Comparison of ENCODE assay signal across 23 cellular contexts in genomic region chr21:36695671-36696389, GRCh38. TPM values are rescaled to one million over a fixed set of nuclear protein-coding genes. Genes with fewer than 3 reads are reported as not detected.
A peak's percentile ranks its signal among the peaks of the same experiment; 100 is the strongest.
DNase-seq lines count a peak whose midpoint lies in the region; ATAC-seq and TF ChIP-seq lines count a peak whose summit lies in the region.
"Had no signal": no experiment of that assay in that cellular context is flagged by ENCODE, and none has a peak within 500 bp of the region (broad histone marks: within the 10 kb centered on the region; RNA-seq: fewer than 3 reads in every experiment).

No MANE protein-coding gene starts in this region.

- no peak for TF ChIP-seq CTCF in WERI-Rb-1 (IDR thresholded peaks at IDR 0.05; ENCODE audit: low read depth, low read length)
- TF ChIP-seq CTCF in body of pancreas (IDR thresholded peaks at IDR 0.05) = no peak
- no peak for TF ChIP-seq CTCF in thyroid gland (IDR thresholded peaks at IDR 0.05)

- WGBS in body of pancreas, 2 donors = 7 to 9% methylated on average over 40 to 44 of the region's 44 CpGs
- WGBS in thyroid gland, 2 donors = 8 to 12% methylated on average over 38 to 44 of the region's 44 CpGs

- no peak for ATAC-seq in stimulated activated naive CD8-positive, alpha-beta T cell treated with anti-CD3 and anti-CD28 coated beads, Interleukin-15, Interleukin-2, amounts not matched to agents 100 U/mL and 50 U/mL, for 24 hours
- ATAC-seq in body of pancreas = no peak
- ATAC-seq: effector memory CD8-positive, alpha-beta T cell; K562; left lung; pancreas had no signal

- H3K4me1 ChIP-seq in body of pancreas (peaks cover 51% of the 10 kb centered on the region), thyroid gland (peaks cover 28 to 46% of the 10 kb centered on the region in 2 donors)
- H3K4me1 ChIP-seq: Caco-2 had no signal

- no peaks in the 10 kb centered on the region for H3K9me3 Mint-ChIP-seq in stimulated activated naive CD8-positive, alpha-beta T cell treated with anti-CD3 and anti-CD28 coated beads, Interleukin-15, Interleukin-2, amounts not matched to agents 100 ng/mL and 50 ng/mL, for 24 hours
- H3K9me3 Mint-ChIP-seq: activated CD4-positive, alpha-beta memory T cell treated with anti-CD3 and anti-CD28 coated beads for 36 hours; effector memory CD8-positive, alpha-beta T cell had no signal

- H3K4me1 Mint-ChIP-seq in stimulated activated naive CD8-positive, alpha-beta T cell treated with anti-CD3 and anti-CD28 coated beads, Interleukin-15, Interleukin-2, amounts not matched to agents 100 ng/mL and 50 ng/mL, for 24 hours (ENCODE audit: low read depth) = peaks cover 18% of the 10 kb centered on the region

- DNase-seq in stimulated activated naive CD8-positive, alpha-beta T cell treated with anti-CD3 and anti-CD28 coated beads, Interleukin-15, Interleukin-2, amounts not matched to agents 100 U/mL and 50 U/mL, for 24 hours = no peak
- DNase-seq in WERI-Rb-1 (peak; percentile 75), kidney tubule cell (ENCODE audit: low spot score) (peak; percentile 61), NCI-H1694 (lab: John Stamatoyannopoulos, UW) (no peak), body of pancreas (no peak), thyroid gland (no peak), HT-29 (ENCODE audit: low spot score) (no peak)
- DNase-seq: activated CD4-positive, alpha-beta memory T cell treated with anti-CD3 and anti-CD28 coated beads for 36 hours; amniotic stem cell; Caco-2; cerebellar nuclear complex; effector memory CD8-positive, alpha-beta T cell; GDM1; hippocampal formation; NCI-H1105; PC-9; stimulated activated CD4-positive, alpha-beta T cell treated with anti-CD3 and anti-CD28 coated beads, Interleukin-2, amount 100 ng/mL, for 48 hours had no signal

- no peak overlapping the region for H3K4me3 Mint-ChIP-seq in stimulated activated naive CD8-positive, alpha-beta T cell treated with anti-CD3 and anti-CD28 coated beads, Interleukin-15, Interleukin-2, amounts not matched to agents 100 ng/mL and 50 ng/mL, for 24 hours
- H3K4me3 Mint-ChIP-seq: activated CD4-positive, alpha-beta memory T cell treated with anti-CD3 and anti-CD28 coated beads for 36 hours; effector memory CD8-positive, alpha-beta T cell had no signal

- H3K36me3 ChIP-seq in WERI-Rb-1 (no peaks in the 10 kb centered on the region), body of pancreas (replicated peaks in 1 of 2; ENCODE audit: insufficient read depth in 1 of 2, low read depth in 2 of 2) (no peaks in the 10 kb centered on the region), thyroid gland (no peaks in the 10 kb centered on the region)
- H3K36me3 ChIP-seq: left lung, pancreas, suprapubic skin had no signal

- H3K27me3 ChIP-seq in WERI-Rb-1 (ENCODE audit: insufficient read depth, low read depth, severe bottlenecking) (peaks cover 98% of the 10 kb centered on the region), body of pancreas (peaks cover 0 to 83% of the 10 kb centered on the region in 2 donors), thyroid gland (peaks cover 73% of the 10 kb centered on the region)

- intact Hi-C loops in body of pancreas (cut with DNase I) = no loop called here
- intact Hi-C loops in thyroid gland (cut with DNase I) = no loop called here

- H3K36me3 Mint-ChIP-seq in stimulated activated naive CD8-positive, alpha-beta T cell treated with anti-CD3 and anti-CD28 coated beads, Interleukin-15, Interleukin-2, amounts not matched to agents 100 ng/mL and 50 ng/mL, for 24 hours (ENCODE audit: low read depth) = no peaks in the 10 kb centered on the region

- peaks cover 73% of the 10 kb centered on the region for H3K27me3 Mint-ChIP-seq in stimulated activated naive CD8-positive, alpha-beta T cell treated with anti-CD3 and anti-CD28 coated beads, Interleukin-15, Interleukin-2, amounts not matched to agents 100 ng/mL and 50 ng/mL, for 24 hours

- TF ChIP-seq POLR2A in body of pancreas (IDR thresholded peaks at IDR 0.05) = no peak
- TF ChIP-seq POLR2A in thyroid gland (IDR thresholded peaks at IDR 0.05) = no peak

- H3K4me3 ChIP-seq in WERI-Rb-1 (ENCODE audit: low read depth, low read length) = no peak overlapping the region
- H3K4me3 ChIP-seq in body of pancreas = no peak overlapping the region
- H3K4me3 ChIP-seq in thyroid gland (replicated peaks in 1 of 3) = no peak overlapping the region
- H3K4me3 ChIP-seq: K562, left lung, pancreas, PC-9, SK-N-MC, suprapubic skin had no signal

- H3K27ac Mint-ChIP-seq in stimulated activated naive CD8-positive, alpha-beta T cell treated with anti-CD3 and anti-CD28 coated beads, Interleukin-15, Interleukin-2, amounts not matched to agents 100 ng/mL and 50 ng/mL, for 24 hours = peak overlapping the region; percentile 3
- H3K27ac Mint-ChIP-seq: activated CD4-positive, alpha-beta memory T cell treated with anti-CD3 and anti-CD28 coated beads for 36 hours; effector memory CD8-positive, alpha-beta T cell had no signal

- H3K27ac ChIP-seq in WERI-Rb-1 = no peak overlapping the region
- no peak overlapping the region for H3K27ac ChIP-seq in body of pancreas
- no peak overlapping the region for H3K27ac ChIP-seq in thyroid gland
- H3K27ac ChIP-seq: left lung, pancreas, PC-9, SK-N-MC, suprapubic skin had no signal

- peaks cover 12% of the 10 kb centered on the region for H3K9me3 ChIP-seq in WERI-Rb-1 (ENCODE audit: severe bottlenecking)
- no peaks in the 10 kb centered on the region for H3K9me3 ChIP-seq in body of pancreas
- no peaks in the 10 kb centered on the region for H3K9me3 ChIP-seq in thyroid gland
- H3K9me3 ChIP-seq: Caco-2, left lung, pancreas, suprapubic skin had no signal

RNA-seq across cellular contexts. Expression of gene SIM2, which starts 3.1 kb away (rescaled TPM):
- total RNA-seq in body of pancreas (under 1 TPM in 1 of 2 donors, not detected in 1; 0.26 TPM), thyroid gland (not detected)
- 9.9 and 11.4 TPM in 2 replicates for total RNA-seq in HT-29 (2014; rRNA removed; shearing (Covaris generic))
- total RNA-seq: left lung had no signal

Comparison
In these comparisons a context has a peak if more than half of its experiments do, and no peak if none do; other contexts are left out.
1. DNase-seq: peak in WERI-Rb-1 (single experiment) and kidney tubule cell (single experiment); none in stimulated activated naive CD8-positive, alpha-beta T cell treated with anti-CD3 and anti-CD28 coated beads, Interleukin-15, Interleukin-2, amounts not matched to agents 100 U/mL and 50 U/mL, for 24 hours (single experiment), NCI-H1694 (single experiment), body of pancreas (0 of 4), thyroid gland (0 of 2) and HT-29 (single experiment).